ENCODE assay signal across 1 cellular context in genomic region chr15:68311464-68311835, GRCh38.
TF ChIP-seq lines count a peak whose summit lies in the region.

No MANE protein-coding gene starts in this region.

TF ChIP-seq in GM23338, 12 proteins besides CTCF, POLR2A, EP300 and RAD21:
- TF ChIP-seq NANOG (IDR thresholded peaks at IDR 0.05; ENCODE audit: borderline replicate concordance) (no peak), POLR2AphosphoS5 (IDR thresholded peaks at IDR 0.05; ENCODE audit: low read depth) (no peak), ZNF462 (CRISPR knock-in tag; IDR thresholded peaks at IDR 0.05) (no peak), STAT1 (IDR thresholded peaks at IDR 0.05; ENCODE audit: unreplicated experiment) (no peak), ZNF331 (CRISPR knock-in tag; IDR thresholded peaks at IDR 0.05; ENCODE audit: low read depth) (no peak), REST (IDR thresholded peaks at IDR 0.05; ENCODE audit: unreplicated experiment) (no peak), ETS1 (IDR thresholded peaks at IDR 0.05) (no peak), EZH2 (IDR thresholded peaks at IDR 0.05; ENCODE audit: low read depth, unreplicated experiment) (no peak), JUNB (IDR thresholded peaks at IDR 0.05; ENCODE audit: unreplicated experiment) (no peak), EZH2phosphoT487 (IDR thresholded peaks at IDR 0.05; ENCODE audit: unreplicated experiment) (no peak), CREB1 (CRISPR knock-in tag; IDR thresholded peaks at IDR 0.05; ENCODE audit: low read depth) (no peak), ZNF114 (CRISPR knock-in tag; IDR thresholded peaks at IDR 0.05) (no peak)
